Comparison of ENCODE assay signal across 9 cellular contexts in the genomic region with DNA sequence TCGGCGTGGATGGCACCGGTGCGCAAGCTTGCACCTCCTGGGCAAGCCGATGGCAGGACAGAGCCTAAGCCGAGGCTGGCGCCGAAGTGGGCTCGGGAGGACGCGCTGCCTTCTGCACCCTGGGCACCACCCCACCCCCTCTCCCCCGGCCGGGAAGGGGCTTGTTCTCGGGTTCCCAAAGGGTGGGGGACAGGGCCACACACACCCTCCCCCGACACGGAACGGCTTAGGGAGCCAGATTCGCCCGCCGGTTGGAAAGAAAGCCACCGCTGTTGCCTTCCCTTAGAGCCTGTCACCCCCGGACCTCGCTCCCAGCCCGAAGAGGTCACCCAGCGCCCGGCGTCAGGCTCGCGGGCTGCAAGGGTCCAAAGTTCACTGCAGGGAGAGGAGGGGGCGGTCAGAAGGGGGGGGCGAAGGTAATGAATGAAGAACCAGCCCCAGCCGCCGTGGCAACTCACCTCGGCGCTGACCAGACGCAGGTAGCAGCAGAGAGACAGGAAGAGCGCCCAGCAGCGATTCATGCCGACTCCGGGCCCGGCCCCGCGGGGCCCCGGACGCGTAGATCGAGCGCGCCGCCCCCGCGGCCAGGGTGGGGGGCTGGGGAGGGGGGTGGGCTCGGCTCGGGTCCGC. TPM values are rescaled to one million over a fixed set of nuclear protein-coding genes. Genes with fewer than 3 reads are reported as not detected.
DNase-seq lines count a peak whose midpoint lies in the region; ATAC-seq, FAIRE-seq and TF ChIP-seq lines count a peak whose summit lies in the region.
"Had no signal": no experiment of that assay in that cellular context is flagged by ENCODE, and none has a peak within 500 bp of the region (broad histone marks: within the 10 kb centered on the region; RNA-seq: fewer than 3 reads in every experiment).

No MANE protein-coding gene starts in this region.

- no peaks in the 10 kb centered on the region for H3K9me3 ChIP-seq in keratinocyte (ENCODE audit: control insufficient read depth, low read depth, low read length)
- no peaks in the 10 kb centered on the region for H3K9me3 ChIP-seq in stomach smooth muscle (ENCODE audit: control insufficient read depth in 2 of 2, low read length in 2 of 2)

- no peaks in the 10 kb centered on the region for H3K9me3 Mint-ChIP-seq in activated naive CD8-positive, alpha-beta T cell treated with anti-CD3 and anti-CD28 coated beads, Interleukin-2, amount 10 ng/mL, durations not matched to agents 7 days and 5 days

- TF ChIP-seq CTCF in keratinocyte (optimal IDR thresholded peaks at IDR 0.05 in 1 of 3, IDR thresholded peaks at IDR 0.05 in 1 of 3, conservative IDR thresholded peaks at IDR 0.05 in 1 of 3; ENCODE audit: extremely low read depth in 1 of 3, insufficient read depth in 2 of 3, low read length in 3 of 3) = no peak

- no peaks in the 10 kb centered on the region for H3K9me1 ChIP-seq in keratinocyte (ENCODE audit: control insufficient read depth, extremely low read depth, insufficient read depth, low read length)

- H3K36me3 Mint-ChIP-seq in activated naive CD8-positive, alpha-beta T cell treated with anti-CD3 and anti-CD28 coated beads, Interleukin-2, amount 10 ng/mL, durations not matched to agents 7 days and 5 days = peaks cover 2% of the 10 kb centered on the region

- H3K4me1 ChIP-seq in keratinocyte (ENCODE audit: control insufficient read depth, extremely low read depth, insufficient read depth, low read length) = peaks cover 29% of the 10 kb centered on the region
- H3K4me1 ChIP-seq in stomach smooth muscle (ENCODE audit: control insufficient read depth, insufficient read depth, low read length) = peaks cover 27% of the 10 kb centered on the region

- dilution Hi-C loops in keratinocyte (cut with MboI; ENCODE audit: extremely low pct_ligation_motif_present, low sequenced_read_pairs) = no loop called here

- POLR2A ChIA-PET in activated naive CD8-positive, alpha-beta T cell treated with anti-CD3 and anti-CD28 coated beads, Interleukin-2, amount 10 ng/mL, durations not matched to agents 7 days and 5 days (lab: Charles Lee) = no interaction called here

- H3K4me3 Mint-ChIP-seq in activated naive CD8-positive, alpha-beta T cell treated with anti-CD3 and anti-CD28 coated beads, Interleukin-2, amount 10 ng/mL, durations not matched to agents 7 days and 5 days = peak overlapping the region; percentile 45

- intact Hi-C loops in left colon (cut with DNase I, micrococcal nuclease) = no loop called here

- no peaks in the 10 kb centered on the region for H4K20me1 ChIP-seq in keratinocyte (ENCODE audit: control insufficient read depth, extremely low read depth, insufficient read depth, low read length)

- DNase-seq in DMS 273 (lab: John Stamatoyannopoulos, UW; ENCODE audit: unreplicated experiment) (peak; percentile 45), DMS 273 treated with DMSO at 0.1 percent for 48 hours (lab: John Stamatoyannopoulos, UW) (no peak), keratinocyte (ENCODE audit: low read depth, low spot score) (no peak), left colon (no peak)
- DNase-seq in activated naive CD8-positive, alpha-beta T cell treated with anti-CD3 and anti-CD28 coated beads, Interleukin-2, amount 10 ng/mL, durations not matched to agents 7 days and 5 days = peak; percentile 51
- DNase-seq in stimulated activated CD4-positive, alpha-beta T cell treated with anti-CD3 and anti-CD28 coated beads, Interleukin-4, amount 100 ng/mL, for 4 hours = no peak

- H3K9ac ChIP-seq in keratinocyte (ENCODE audit: control insufficient read depth, extremely low read depth, insufficient read depth, low read length) (peak overlapping the region; percentile 76), stomach smooth muscle (ENCODE audit: low read length in 2 of 2) (peak overlapping the region; percentile 29 to 38)

- peak overlapping the region; percentile 43 for H2AFZ ChIP-seq in keratinocyte (ENCODE audit: control insufficient read depth, low read length)

- peaks cover 64% of the 10 kb centered on the region for H3K27me3 Mint-ChIP-seq in activated naive CD8-positive, alpha-beta T cell treated with anti-CD3 and anti-CD28 coated beads, Interleukin-2, amount 10 ng/mL, durations not matched to agents 7 days and 5 days

- H3K36me3 ChIP-seq in keratinocyte (ENCODE audit: control insufficient read depth in 2 of 2, extremely low read depth in 1 of 2, insufficient read depth in 2 of 2, low read length in 2 of 2) = no peaks in the 10 kb centered on the region
- H3K36me3 ChIP-seq in stomach smooth muscle (ENCODE audit: control insufficient read depth in 2 of 2, insufficient read depth in 2 of 2, low read length in 2 of 2) = no peaks in the 10 kb centered on the region

- peak overlapping the region; percentile 58 for H3K27ac ChIP-seq in keratinocyte (ENCODE audit: control insufficient read depth, insufficient read depth, low read length)
- no peak overlapping the region for H3K27ac ChIP-seq in stomach smooth muscle (ENCODE audit: low read length)

- H3K27ac Mint-ChIP-seq in activated naive CD8-positive, alpha-beta T cell treated with anti-CD3 and anti-CD28 coated beads, Interleukin-2, amount 10 ng/mL, durations not matched to agents 7 days and 5 days = no peak overlapping the region

- no peak for ATAC-seq in activated naive CD8-positive, alpha-beta T cell treated with anti-CD3 and anti-CD28 coated beads, Interleukin-2, amount 10 ng/mL, durations not matched to agents 7 days and 5 days (ENCODE audit: low read depth)
- ATAC-seq in left colon (no peak), GM19023 (IDR thresholded peaks at IDR 0.05; ENCODE audit: unreplicated experiment) (no peak)

- H3K4me1 Mint-ChIP-seq in activated naive CD8-positive, alpha-beta T cell treated with anti-CD3 and anti-CD28 coated beads, Interleukin-2, amount 10 ng/mL, durations not matched to agents 7 days and 5 days = peaks cover 19% of the 10 kb centered on the region

- peaks cover 3% of the 10 kb centered on the region for H3K27me3 ChIP-seq in keratinocyte (ENCODE audit: control insufficient read depth, extremely low read depth, insufficient read depth, low read length)
- peaks cover 29 to 62% of the 10 kb centered on the region in 2 donors for H3K27me3 ChIP-seq in stomach smooth muscle (ENCODE audit: control insufficient read depth in 1 of 2, insufficient read depth in 2 of 2, low read length in 2 of 2)

- H3K79me2 ChIP-seq in keratinocyte (ENCODE audit: control insufficient read depth, insufficient read depth, low read length) = peaks cover 20% of the 10 kb centered on the region

- FAIRE-seq in keratinocyte (lab: Jason Lieb, UNC) = no peak
- FAIRE-seq: A204.1 had no signal

- H3K4me3 ChIP-seq in keratinocyte (ENCODE audit: control insufficient read depth in 2 of 3, extremely low read depth in 1 of 3, insufficient read depth in 2 of 3, low read depth in 1 of 3, low read length in 3 of 3) (peak overlapping the region; percentile 64 to 87 (median 78)), stomach smooth muscle (ENCODE audit: low read length in 2 of 2) (peak overlapping the region; percentile 36 to 69)

- peak overlapping the region; percentile 72 for H3K4me2 ChIP-seq in keratinocyte (ENCODE audit: control insufficient read depth, extremely low read depth, insufficient read depth, low read depth, low read length)

RNA-seq across cellular contexts. Expression of a gene that starts 1.2 kb away (rescaled TPM):
- total RNA-seq in activated naive CD8-positive, alpha-beta T cell treated with anti-CD3 and anti-CD28 coated beads, Interleukin-2, amount 10 ng/mL, durations not matched to agents 7 days and 5 days = 1 to 10 TPM; 7.2 to 7.9 TPM
- polyA plus RNA-seq in keratinocyte = 4.3 to 10.3 TPM (median 6.0 TPM) in 3 replicates
- 4.1 TPM for polyA plus RNA-seq in keratinocyte (2011; ENCODE audit: low read depth)
- 5.7 and 7.5 TPM in 2 replicates for polyA plus RNA-seq in keratinocyte (2011; cell fraction: cytosol; rRNA removed)
- polyA plus RNA-seq in keratinocyte (2011; cell fraction: nucleus; rRNA removed) = 13.7 and 15.8 TPM in 2 replicates
- polyA plus RNA-seq in keratinocyte (2012; ENCODE audit: low replicate concordance) = 2.2 and 8.5 TPM in 2 replicates
- polyA minus RNA-seq in keratinocyte = 4.4 to 17.7 TPM (median 4.6 TPM) in 3 replicates
- 9.4 TPM for polyA minus RNA-seq in keratinocyte (2011; cell fraction: cytosol; rRNA and poly(A)+ RNA removed)
- polyA minus RNA-seq in keratinocyte (2011; cell fraction: nucleus; rRNA and poly(A)+ RNA removed) = 9.4 and 9.9 TPM in 2 replicates
- 1 to 10 TPM; 2.7 to 5.3 TPM for total RNA-seq in left colon

Comparison
In these comparisons a context has a peak if more than half of its experiments do, and no peak if none do; other contexts are left out.
1. DNase-seq: peak in DMS 273 (single experiment) and activated naive CD8-positive, alpha-beta T cell treated with anti-CD3 and anti-CD28 coated beads, Interleukin-2, amount 10 ng/mL, durations not matched to agents 7 days and 5 days (single experiment); none in DMS 273 treated with DMSO at 0.1 percent for 48 hours (single experiment), keratinocyte (single experiment), left colon (0 of 2) and stimulated activated CD4-positive, alpha-beta T cell treated with anti-CD3 and anti-CD28 coated beads, Interleukin-4, amount 100 ng/mL, for 4 hours (0 of 2).